ENCODE assay signal across 14 cellular contexts in genomic region chr9:95102001-95102433, GRCh38.
A peak's percentile ranks its signal among the peaks of the same experiment; 100 is the strongest.
DNase-seq lines count a peak whose midpoint lies in the region; ATAC-seq and TF ChIP-seq lines count a peak whose summit lies in the region.
"Had no signal": no experiment of that assay in that cellular context is flagged by ENCODE, and none has a peak within 500 bp of the region (broad histone marks: within the 10 kb centered on the region; RNA-seq: fewer than 3 reads in every experiment).

No MANE protein-coding gene starts in this region.

- TF ChIP-seq POLR2A in body of pancreas (IDR thresholded peaks at IDR 0.05) (no peak), right lobe of liver (IDR thresholded peaks at IDR 0.05) (no peak)

- H3K9me3 ChIP-seq in body of pancreas (no peaks in the 10 kb centered on the region), right lobe of liver (no peaks in the 10 kb centered on the region), colonic mucosa (no peaks in the 10 kb centered on the region), upper lobe of right lung (no peaks in the 10 kb centered on the region)
- H3K9me3 ChIP-seq: BE2C had no signal

- DNase-seq in GM23338 (ENCODE audit: low spot score): no peak
- DNase-seq in body of pancreas: no peak
- peak; percentile 68 for DNase-seq in islet precursor cell
- DNase-seq in right lobe of liver: no peak
- no peak for DNase-seq in colonic mucosa
- DNase-seq in upper lobe of right lung: no peak
- DNase-seq in RPMI8226: no peak
- DNase-seq: activated CD8-positive, alpha-beta memory T cell treated with anti-CD3 and anti-CD28 coated beads, Interleukin-2, amount 10 ng/mL, durations not matched to agents 7 days and 5 days; activated naive CD8-positive, alpha-beta T cell treated with anti-CD3 and anti-CD28 coated beads, Interleukin-2, amount 10 ng/mL, durations not matched to agents 7 days and 5 days; BE2C; NCI-H1930; T-helper 17 cell had no signal

- no peak for TF ChIP-seq CTCF in GM23338 (conservative IDR thresholded peaks at IDR 0.05; ENCODE audit: low read depth in 2 of 2)
- no peak for TF ChIP-seq CTCF in body of pancreas (IDR thresholded peaks at IDR 0.05)
- no peak for TF ChIP-seq CTCF in right lobe of liver (IDR thresholded peaks at IDR 0.05)
- no peak for TF ChIP-seq CTCF in colonic mucosa (IDR thresholded peaks at IDR 0.05)
- no peak for TF ChIP-seq CTCF in upper lobe of right lung (IDR thresholded peaks at IDR 0.05)

- H3K9me3 Mint-ChIP-seq in GM23338: no peaks in the 10 kb centered on the region
- H3K9me3 Mint-ChIP-seq: activated naive CD8-positive, alpha-beta T cell treated with anti-CD3 and anti-CD28 coated beads, Interleukin-2, amount 10 ng/mL, durations not matched to agents 7 days and 5 days; neural crest cell had no signal

- H3K4me3 Mint-ChIP-seq in GM23338: no peak overlapping the region
- H3K4me3 Mint-ChIP-seq: activated CD8-positive, alpha-beta memory T cell treated with anti-CD3 and anti-CD28 coated beads, Interleukin-2, amount 10 ng/mL, durations not matched to agents 7 days and 5 days; activated naive CD8-positive, alpha-beta T cell treated with anti-CD3 and anti-CD28 coated beads, Interleukin-2, amount 10 ng/mL, durations not matched to agents 7 days and 5 days; neural crest cell; T-helper 17 cell had no signal

- H3K36me3 ChIP-seq in GM23338 (ENCODE audit: insufficient read depth) (0 out of 2 replicates have a peak, but pooled peaks cover 4% of the 10 kb centered on the region), body of pancreas (replicated peaks in 1 of 2; ENCODE audit: insufficient read depth in 1 of 2, low read depth in 2 of 2) (no peaks in the 10 kb centered on the region), rectal smooth muscle tissue (ENCODE audit: control insufficient read depth, insufficient read depth, low read length) (peaks cover 2% of the 10 kb centered on the region), right lobe of liver (peaks cover 0 to 25% (median 0%) of the 10 kb centered on the region in 4 donors), colonic mucosa (no peaks in the 10 kb centered on the region), upper lobe of right lung (peaks cover 20% of the 10 kb centered on the region)

- H2AFZ ChIP-seq in GM23338: no peak overlapping the region

- H4K20me1 ChIP-seq in GM23338 (replicated peaks; ENCODE audit: insufficient read depth): no peaks in the 10 kb centered on the region

- H3K79me2 ChIP-seq in GM23338 (replicated peaks; ENCODE audit: insufficient read depth): no peaks in the 10 kb centered on the region

- H3K4me3 ChIP-seq in GM23338: no peak overlapping the region
- H3K4me3 ChIP-seq in body of pancreas: no peak overlapping the region
- no peak overlapping the region for H3K4me3 ChIP-seq in rectal smooth muscle tissue (ENCODE audit: low read length)
- no peak overlapping the region for H3K4me3 ChIP-seq in right lobe of liver
- H3K4me3 ChIP-seq in colonic mucosa: no peak overlapping the region
- no peak overlapping the region for H3K4me3 ChIP-seq in upper lobe of right lung

- no peaks in the 10 kb centered on the region for H3K27me3 ChIP-seq in GM23338 (ENCODE audit: insufficient read depth)
- no peaks in the 10 kb centered on the region for H3K27me3 ChIP-seq in body of pancreas
- H3K27me3 ChIP-seq in rectal smooth muscle tissue (ENCODE audit: control insufficient read depth, insufficient read depth, low read length): no peaks in the 10 kb centered on the region
- H3K27me3 ChIP-seq in right lobe of liver: no peaks in the 10 kb centered on the region
- H3K27me3 ChIP-seq in colonic mucosa: no peaks in the 10 kb centered on the region
- H3K27me3 ChIP-seq in upper lobe of right lung: no peaks in the 10 kb centered on the region
- H3K27me3 ChIP-seq: BE2C had no signal

- H3K4me1 Mint-ChIP-seq in GM23338: peaks cover 16% of the 10 kb centered on the region
- H3K4me1 Mint-ChIP-seq: activated CD8-positive, alpha-beta memory T cell treated with anti-CD3 and anti-CD28 coated beads, Interleukin-2, amount 10 ng/mL, durations not matched to agents 7 days and 5 days; T-helper 17 cell had no signal

- H3K9ac ChIP-seq in rectal smooth muscle tissue (ENCODE audit: low read length) (no peak overlapping the region), colonic mucosa (ENCODE audit: low read depth in 2 of 2, low read length in 2 of 2) (no peak overlapping the region)

- no peaks in the 10 kb centered on the region for H3F3A ChIP-seq in GM23338 (replicated peaks; ENCODE audit: low read depth)

- H3K27me3 Mint-ChIP-seq in GM23338 (ENCODE audit: insufficient read depth, low read depth, poor library complexity): peaks cover 12% of the 10 kb centered on the region
- H3K27me3 Mint-ChIP-seq: activated CD8-positive, alpha-beta memory T cell treated with anti-CD3 and anti-CD28 coated beads, Interleukin-2, amount 10 ng/mL, durations not matched to agents 7 days and 5 days; activated naive CD8-positive, alpha-beta T cell treated with anti-CD3 and anti-CD28 coated beads, Interleukin-2, amount 10 ng/mL, durations not matched to agents 7 days and 5 days; T-helper 17 cell had no signal

- peak overlapping the region; percentile 45; the same call in 1 of the 2 replicates for H3K27ac Mint-ChIP-seq in GM23338
- H3K27ac Mint-ChIP-seq: activated CD8-positive, alpha-beta memory T cell treated with anti-CD3 and anti-CD28 coated beads, Interleukin-2, amount 10 ng/mL, durations not matched to agents 7 days and 5 days; activated naive CD8-positive, alpha-beta T cell treated with anti-CD3 and anti-CD28 coated beads, Interleukin-2, amount 10 ng/mL, durations not matched to agents 7 days and 5 days; T-helper 17 cell had no signal

- H3K27ac ChIP-seq in GM23338 (ENCODE audit: low read depth) (0 out of 2 replicates have a peak overlapping the region, but pooled peaks have one; percentile 55), body of pancreas (peak overlapping the region; percentile 46 to 71 (median 56)), rectal smooth muscle tissue (ENCODE audit: low read depth, low read length) (peak overlapping the region; percentile 57), right lobe of liver (no peak overlapping the region), colonic mucosa (no peak overlapping the region), upper lobe of right lung (no peak overlapping the region)

- no peak overlapping the region for H3K4me2 ChIP-seq in GM23338

- WGBS in body of pancreas, 2 donors: 26 to 41% methylated on average over 8 of the region's 8 CpGs
- WGBS in right lobe of liver (ENCODE audit: insufficient coverage, low coverage, low lambda C conversion rate, missing lambda C conversion rate): 95% methylated on average over 8 of the region's 8 CpGs

- intact Hi-C loops in body of pancreas (cut with DNase I) (no loop called here), right lobe of liver (cut with DNase I) (no loop called here), colonic mucosa (cut with DNase I) (no loop called here), upper lobe of right lung (cut with DNase I) (no loop called here)

- no peaks in the 10 kb centered on the region; the same call in 1 of the 2 replicates for H3K4me1 ChIP-seq in GM23338 (ENCODE audit: insufficient read depth)
- H3K4me1 ChIP-seq in body of pancreas: peaks cover 87% of the 10 kb centered on the region
- peaks cover 4% of the 10 kb centered on the region for H3K4me1 ChIP-seq in rectal smooth muscle tissue (ENCODE audit: control insufficient read depth, insufficient read depth, low read length)
- H3K4me1 ChIP-seq in right lobe of liver: no peaks in the 10 kb centered on the region
- no peaks in the 10 kb centered on the region for H3K4me1 ChIP-seq in colonic mucosa
- no peaks in the 10 kb centered on the region for H3K4me1 ChIP-seq in upper lobe of right lung

- H3K36me3 Mint-ChIP-seq in GM23338 (ENCODE audit: low read depth): peaks cover 16% of the 10 kb centered on the region
- H3K36me3 Mint-ChIP-seq: activated CD8-positive, alpha-beta memory T cell treated with anti-CD3 and anti-CD28 coated beads, Interleukin-2, amount 10 ng/mL, durations not matched to agents 7 days and 5 days had no signal

- H3K9me2 ChIP-seq in GM23338 (ENCODE audit: insufficient read depth): no peaks in the 10 kb centered on the region

- ATAC-seq in GM23338 (no peak), body of pancreas (no peak), right lobe of liver (no peak), upper lobe of right lung (no peak)
- ATAC-seq: activated CD8-positive, alpha-beta memory T cell treated with anti-CD3 and anti-CD28 coated beads, Interleukin-2, amount 10 ng/mL, durations not matched to agents 7 days and 5 days; T-helper 17 cell had no signal

TF ChIP-seq in GM23338, 12 proteins besides CTCF, POLR2A, EP300 and RAD21 (continues in another document):
- TF ChIP-seq EZH2 (IDR thresholded peaks at IDR 0.05; ENCODE audit: low read depth, unreplicated experiment) (no peak), ZNF331 (CRISPR knock-in tag; IDR thresholded peaks at IDR 0.05; ENCODE audit: low read depth) (no peak), POLR2AphosphoS5 (IDR thresholded peaks at IDR 0.05; ENCODE audit: low read depth) (no peak), STAT1 (IDR thresholded peaks at IDR 0.05; ENCODE audit: unreplicated experiment) (no peak), NANOG (IDR thresholded peaks at IDR 0.05; ENCODE audit: borderline replicate concordance) (no peak), EZH2phosphoT487 (IDR thresholded peaks at IDR 0.05; ENCODE audit: unreplicated experiment) (no peak), CREB1 (CRISPR knock-in tag; IDR thresholded peaks at IDR 0.05; ENCODE audit: low read depth) (no peak)

Comparison
In these comparisons a context has a peak if more than half of its experiments do, and no peak if none do; other contexts are left out.
1. H3K27ac ChIP-seq: peak in GM23338 (single experiment), body of pancreas (4 of 4) and rectal smooth muscle tissue (single experiment); none in right lobe of liver (0 of 3), colonic mucosa (single experiment) and upper lobe of right lung (single experiment).